Comparison of ENCODE assay signal across 9 cellular contexts in the genomic region with DNA sequence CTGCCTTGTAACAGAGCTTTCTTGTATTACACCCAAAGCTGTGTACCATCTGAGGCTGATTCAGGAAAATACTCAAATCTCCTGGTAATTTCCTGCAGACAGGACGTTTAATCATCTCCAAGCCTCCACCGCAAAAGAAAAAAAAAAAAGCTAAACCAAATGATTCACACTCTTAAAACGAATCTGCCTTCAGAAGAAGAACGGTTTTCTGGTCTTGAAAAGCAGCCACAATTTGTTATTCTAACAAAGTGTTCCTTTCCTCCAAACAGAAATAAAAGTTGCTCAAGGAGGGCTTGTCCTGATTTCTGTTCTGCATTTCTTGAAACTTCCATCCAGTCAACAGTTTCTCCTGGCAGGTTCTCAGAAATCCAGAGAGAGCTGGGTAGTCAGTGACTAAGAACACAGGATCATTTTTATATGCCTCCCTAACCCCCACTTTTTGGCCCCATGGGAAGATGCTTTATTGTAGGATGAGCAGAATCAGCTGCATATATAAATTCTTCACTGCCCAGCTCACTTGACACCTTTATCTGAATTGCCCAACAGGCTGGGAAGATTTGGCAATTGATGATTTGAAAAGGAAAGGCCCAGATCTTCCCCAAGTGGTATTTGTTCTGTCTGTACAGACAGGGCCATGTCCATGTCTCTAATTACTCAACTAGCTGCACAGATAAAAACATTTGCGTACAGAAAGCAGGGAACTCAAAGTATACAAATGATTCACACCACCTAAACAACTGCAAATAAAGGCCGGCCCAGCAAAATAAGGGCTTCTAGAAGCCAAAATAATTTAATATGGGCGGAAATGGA. TPM values are rescaled to one million over a fixed set of nuclear protein-coding genes. Genes with fewer than 3 reads are reported as not detected.
DNase-seq lines count a peak whose midpoint lies in the region; ATAC-seq and TF ChIP-seq lines count a peak whose summit lies in the region.
"Had no signal": no experiment of that assay in that cellular context is flagged by ENCODE, and none has a peak within 500 bp of the region (broad histone marks: within the 10 kb centered on the region; RNA-seq: fewer than 3 reads in every experiment).

No MANE protein-coding gene starts in this region.

- peaks cover 44 to 65% (median 58%) of the 10 kb centered on the region in 4 donors for H3K4me1 ChIP-seq in esophagus muscularis mucosa

- peak overlapping the region; percentile 78 to 80 (median 80) for H3K4me3 ChIP-seq in esophagus muscularis mucosa
- H3K4me3 ChIP-seq: BLaER1 treated with 17β-estradiol and CSF1 and Interleukin-3, amounts not matched to agents 10 nM and 100 nM had no signal

- TF ChIP-seq CTCF in 22Rv1 (IDR thresholded peaks at IDR 0.05) (no peak), esophagus muscularis mucosa (IDR thresholded peaks at IDR 0.05) (no peak)

- no peak for TF ChIP-seq EP300 in esophagus muscularis mucosa (IDR thresholded peaks at IDR 0.05)

- 15% methylated on average over 7 of the region's 7 CpGs for WGBS in esophagus muscularis mucosa

- intact Hi-C loops in esophagus muscularis mucosa (cut with DNase I) = loop anchor here (2.0 to 10.0 kb wide), 5 partner anchors 54 to 231 kb away; no protein-coding TSS in a partner anchor

- H3K27me3 ChIP-seq in esophagus muscularis mucosa = no peaks in the 10 kb centered on the region
- H3K27me3 ChIP-seq: BLaER1 treated with 17β-estradiol and CSF1 and Interleukin-3, amounts not matched to agents 10 nM and 100 nM had no signal

- no peak for ATAC-seq in GM18873 (IDR thresholded peaks at IDR 0.05; ENCODE audit: low FRiP score, unreplicated experiment)

- no peaks in the 10 kb centered on the region for H3K9me3 ChIP-seq in esophagus muscularis mucosa

- peak overlapping the region; percentile 87 for H3K27ac ChIP-seq in 22Rv1
- H3K27ac ChIP-seq in esophagus muscularis mucosa (replicated peaks in 1 of 4) = peak overlapping the region; percentile 92 to 96 (median 94)
- H3K27ac ChIP-seq: BLaER1 treated with 17β-estradiol and CSF1 and Interleukin-3, amounts not matched to agents 10 nM and 100 nM had no signal

- no peak for TF ChIP-seq POLR2A in esophagus muscularis mucosa (IDR thresholded peaks at IDR 0.05; ENCODE audit: low read depth)

- no peaks in the 10 kb centered on the region for H3K36me3 ChIP-seq in esophagus muscularis mucosa
- H3K36me3 ChIP-seq: BLaER1 treated with 17β-estradiol and CSF1 and Interleukin-3, amounts not matched to agents 10 nM and 100 nM had no signal

- peak; percentile 48 to 72 for DNase-seq in NOMO-1 (lab: John Stamatoyannopoulos, UW; ENCODE audit: unreplicated experiment in 2 of 2)
- DNase-seq in esophagus muscularis mucosa (ENCODE audit: extremely low spot score) = no peak
- peak; percentile 61 for DNase-seq in myocyte (ENCODE audit: low read depth)
- DNase-seq in HUDEP-2 (lab: John Stamatoyannopoulos, UW; ENCODE audit: unreplicated experiment in 76 of 76) = no peak
- DNase-seq in NCI-H1092 (lab: John Stamatoyannopoulos, UW) = no peak
- no peak for DNase-seq in SKM-1 (lab: John Stamatoyannopoulos, UW; ENCODE audit: unreplicated experiment)

RNA-seq across cellular contexts. Expression of a gene that starts 41.0 kb away (rescaled TPM):
- 10 to 100 TPM; 71.8 to 99.9 (median 84.4) TPM for total RNA-seq in esophagus muscularis mucosa
- total RNA-seq in myocyte = 14.6 and 20.2 TPM in 2 replicates
- 12.8 TPM for polyA plus RNA-seq in myocyte (2012)

Comparison
In these comparisons a context has a peak if more than half of its experiments do, and no peak if none do; other contexts are left out.
1. DNase-seq: peak in NOMO-1 (2 of 2) and myocyte (single experiment); none in esophagus muscularis mucosa (single experiment), HUDEP-2 (0 of 76), NCI-H1092 (single experiment) and SKM-1 (single experiment).